ENCODE assay signal across 8 cellular contexts in genomic region chr10:12196531-12197211, GRCh38. TPM values are rescaled to one million over a fixed set of nuclear protein-coding genes. Genes with fewer than 3 reads are reported as not detected.
DNase-seq lines count a peak whose midpoint lies in the region; ATAC-seq, FAIRE-seq and TF ChIP-seq lines count a peak whose summit lies in the region.

No MANE protein-coding gene starts in this region.

- POLR2A ChIA-PET in activated B cell treated with CpG ODN at 0.5 μM for 24 hours (lab: Charles Lee) = interaction anchor here (0.6 to 2.0 kb wide), 9 partner anchors 13 to 575 kb away, joined by 3 to 23 read pairs (median 7); partner anchors contain the start of gene UPF2

- ATAC-seq in activated B cell treated with CpG ODN at 0.5 μM for 24 hours (ENCODE audit: low read depth) = no peak
- no peak for ATAC-seq in GM18519 (IDR thresholded peaks at IDR 0.05; ENCODE audit: low FRiP score, unreplicated experiment)

- H3K9me3 ChIP-seq in iPS-15b (ENCODE audit: control insufficient read depth, insufficient read depth, low read length) = no peaks in the 10 kb centered on the region

- no peaks in the 10 kb centered on the region for H3K9me3 Mint-ChIP-seq in T-helper 1 cell treated with Interleukin-12 subunit alpha and Interleukin-12 subunit beta and Interleukin-4 antibody, amounts not matched to agents 30 μg/mL and 1 μg/mL, for 36 hours
- no peaks in the 10 kb centered on the region for H3K9me3 Mint-ChIP-seq in activated B cell treated with CpG ODN at 0.5 μM for 24 hours

- TF ChIP-seq POLR2A in H54 (IDR thresholded peaks at IDR 0.05; ENCODE audit: low read depth, low read length) = no peak

- peak overlapping the region; percentile 97 for H3K27ac Mint-ChIP-seq in T-helper 1 cell treated with Interleukin-12 subunit alpha and Interleukin-12 subunit beta and Interleukin-4 antibody, amounts not matched to agents 30 μg/mL and 1 μg/mL, for 36 hours
- peak overlapping the region; percentile 99 for H3K27ac Mint-ChIP-seq in activated B cell treated with CpG ODN at 0.5 μM for 24 hours

- H3K4me1 ChIP-seq in iPS-15b (ENCODE audit: control insufficient read depth, insufficient read depth, low read length) = peaks cover 3% of the 10 kb centered on the region

- H3K9ac ChIP-seq in iPS-15b (ENCODE audit: low read depth, low read length) = peak overlapping the region; percentile 71

- CTCF ChIA-PET in activated B cell treated with CpG ODN at 0.5 μM for 24 hours (lab: Charles Lee) = interaction anchor here (2.7 kb wide), 1 partner anchor 18 kb away, joined by 18 read pairs; no protein-coding TSS in a partner anchor

- no peaks in the 10 kb centered on the region for H3K36me3 ChIP-seq in iPS-15b (ENCODE audit: control insufficient read depth, insufficient read depth, low read length)

- intact Hi-C loops in activated B cell treated with CpG ODN at 0.5 μM for 24 hours (cut with micrococcal nuclease) = loop anchor here (1.0 to 10.0 kb wide), 5 partner anchors 48 to 1032 kb away; partner anchors contain the start of genes CAMK1D and DHTKD1

- peak overlapping the region; percentile 92 for H3K27ac ChIP-seq in substantia nigra (ENCODE audit: low read depth, low read length, poor library complexity, severe bottlenecking)

- H3K4me3 ChIP-seq in iPS-15b (ENCODE audit: low read depth, low read length) = peak overlapping the region; percentile 86

- H3K4me3 Mint-ChIP-seq in T-helper 1 cell treated with Interleukin-12 subunit alpha and Interleukin-12 subunit beta and Interleukin-4 antibody, amounts not matched to agents 30 μg/mL and 1 μg/mL, for 36 hours = peak overlapping the region; percentile 95
- H3K4me3 Mint-ChIP-seq in activated B cell treated with CpG ODN at 0.5 μM for 24 hours = peak overlapping the region; percentile 93

- H3K27me3 ChIP-seq in iPS-15b (ENCODE audit: control insufficient read depth, insufficient read depth, low read length) = no peaks in the 10 kb centered on the region

- TF ChIP-seq CTCF in activated B cell treated with CpG ODN at 0.5 μM for 24 hours (IDR thresholded peaks at IDR 0.05) = no peak

- H3K36me3 Mint-ChIP-seq in T-helper 1 cell treated with Interleukin-12 subunit alpha and Interleukin-12 subunit beta and Interleukin-4 antibody, amounts not matched to agents 30 μg/mL and 1 μg/mL, for 36 hours (ENCODE audit: low read depth) = peaks cover 40% of the 10 kb centered on the region
- H3K36me3 Mint-ChIP-seq in activated B cell treated with CpG ODN at 0.5 μM for 24 hours (ENCODE audit: low read depth) = peaks cover 50% of the 10 kb centered on the region

- FAIRE-seq in H54 (lab: Jason Lieb, UNC) = no peak

- H3K27me3 Mint-ChIP-seq in T-helper 1 cell treated with Interleukin-12 subunit alpha and Interleukin-12 subunit beta and Interleukin-4 antibody, amounts not matched to agents 30 μg/mL and 1 μg/mL, for 36 hours (ENCODE audit: low read depth) = no peaks in the 10 kb centered on the region
- no peaks in the 10 kb centered on the region for H3K27me3 Mint-ChIP-seq in activated B cell treated with CpG ODN at 0.5 μM for 24 hours

- H3K4me1 Mint-ChIP-seq in T-helper 1 cell treated with Interleukin-12 subunit alpha and Interleukin-12 subunit beta and Interleukin-4 antibody, amounts not matched to agents 30 μg/mL and 1 μg/mL, for 36 hours (ENCODE audit: low read depth) = peaks cover 47% of the 10 kb centered on the region
- peaks cover 56% of the 10 kb centered on the region for H3K4me1 Mint-ChIP-seq in activated B cell treated with CpG ODN at 0.5 μM for 24 hours

- no peak for DNase-seq in T-helper 1 cell
- no peak for DNase-seq in activated B cell treated with CpG ODN at 0.5 μM for 24 hours
- DNase-seq in substantia nigra (lab: John Stamatoyannopoulos, UW) = no peak
- no peak for DNase-seq in DMS 273 treated with DMSO at 0.1 percent for 48 hours (lab: John Stamatoyannopoulos, UW)
- DNase-seq in H54 (ENCODE audit: insufficient read length, low spot score) = no peak

RNA-seq across cellular contexts. Expression of gene CDC123, which starts 0.7 kb away (rescaled TPM):
- total RNA-seq in activated B cell treated with CpG ODN at 0.5 μM for 24 hours = 81.1 and 84.6 TPM in 2 replicates

RNA-seq across cellular contexts. Expression of gene NUDT5, which starts 1.0 kb away (rescaled TPM):
- 53.2 and 57.3 TPM in 2 replicates for total RNA-seq in activated B cell treated with CpG ODN at 0.5 μM for 24 hours
